Comparison of ENCODE assay signal across 25 cellular contexts in genomic region chr3:190697502-190697830, GRCh38.
DNase-seq lines count a peak whose midpoint lies in the region; ATAC-seq and TF ChIP-seq lines count a peak whose summit lies in the region.
"Had no signal": no experiment of that assay in that cellular context is flagged by ENCODE, and none has a peak within 500 bp of the region (broad histone marks: within the 10 kb centered on the region; RNA-seq: fewer than 3 reads in every experiment).

No MANE protein-coding gene starts in this region.

- intact Hi-C loops in CD14-positive monocyte (cut with micrococcal nuclease) (loop anchor here (5.0 to 10.0 kb wide), 3 partner anchors 180 to 473 kb away; partner anchors contain the start of gene IL1RAP (in 1 of the 2)), PC-3 (cut with micrococcal nuclease) (loop anchor here (1.0 to 5.0 kb wide), 4 partner anchors 183 to 736 kb away; partner anchors contain the start of gene IL1RAP)

- H3K9me3 Mint-ChIP-seq in CD14-positive monocyte, result peaks cover 0 to 6% (median 0%) of the 10 kb centered on the region in 7 donors
- H3K9me3 Mint-ChIP-seq: activated naive CD8-positive, alpha-beta T cell treated with anti-CD3 and anti-CD28 coated beads for 36 hours; CD8-positive, alpha-beta T cell; effector memory CD8-positive, alpha-beta T cell had no signal

- H3K27ac ChIP-seq in PC-3 (ENCODE audit: low read length) (no peak overlapping the region), coronary artery (no peak overlapping the region)

- no peak overlapping the region for H3K27ac Mint-ChIP-seq in CD14-positive monocyte
- H3K27ac Mint-ChIP-seq: activated naive CD8-positive, alpha-beta T cell treated with anti-CD3 and anti-CD28 coated beads for 36 hours; CD8-positive, alpha-beta T cell; effector memory CD8-positive, alpha-beta T cell; progenitor cell of endocrine pancreas had no signal

- H3K4me1 ChIP-seq in PC-3 (ENCODE audit: insufficient read depth, low read length), result peaks cover 19% of the 10 kb centered on the region
- peaks cover 26% of the 10 kb centered on the region for H3K4me1 ChIP-seq in skeletal muscle satellite cell (ENCODE audit: control insufficient read depth, insufficient read depth, low read length)

- no peaks in the 10 kb centered on the region for H4K20me1 ChIP-seq in PC-3 (ENCODE audit: low read length)

- no peaks in the 10 kb centered on the region for H3F3A ChIP-seq in PC-3 (ENCODE audit: low read length, unreplicated experiment)

- H3K4me3 ChIP-seq in PC-3 (ENCODE audit: low read length), result 0 out of 2 replicates have a peak overlapping the region, but pooled peaks have one; percentile 3
- no peak overlapping the region for H3K4me3 ChIP-seq in coronary artery
- H3K4me3 ChIP-seq in skeletal muscle satellite cell (ENCODE audit: low read length), result peak overlapping the region; percentile 25
- H3K4me3 ChIP-seq: left lung had no signal

- H3K9ac ChIP-seq in PC-3 (ENCODE audit: low read length), result no peak overlapping the region
- peak overlapping the region; percentile 42 for H3K9ac ChIP-seq in skeletal muscle satellite cell (ENCODE audit: low read depth, low read length)

- H3K27me3 Mint-ChIP-seq in CD14-positive monocyte (ENCODE audit: low read depth in 3 of 3), result peaks cover 0 to 2% (median 0%) of the 10 kb centered on the region in 3 donors
- H3K27me3 Mint-ChIP-seq: progenitor cell of endocrine pancreas had no signal

- H3K4me3 Mint-ChIP-seq in CD14-positive monocyte, result no peak overlapping the region
- H3K4me3 Mint-ChIP-seq: activated naive CD8-positive, alpha-beta T cell treated with anti-CD3 and anti-CD28 coated beads for 36 hours; CD8-positive, alpha-beta T cell; effector memory CD8-positive, alpha-beta T cell had no signal

- H3K36me3 Mint-ChIP-seq in CD14-positive monocyte, result no peaks in the 10 kb centered on the region
- H3K36me3 Mint-ChIP-seq: activated naive CD8-positive, alpha-beta T cell treated with anti-CD3 and anti-CD28 coated beads for 36 hours; CD8-positive, alpha-beta T cell had no signal

- H3K9me3 ChIP-seq in PC-3 (ENCODE audit: low read length) (no peaks in the 10 kb centered on the region), skeletal muscle satellite cell (replicated peaks; ENCODE audit: low read length) (no peaks in the 10 kb centered on the region)
- H3K9me3 ChIP-seq: left lung, upper lobe of left lung had no signal

- no peaks in the 10 kb centered on the region for H3K9me2 ChIP-seq in PC-3 (replicated peaks; ENCODE audit: low read length)

- POLR2A ChIA-PET in PC-3 (lab: Charles Lee; ENCODE audit: unreplicated experiment), result no interaction called here

- H3K79me2 ChIP-seq in PC-3 (ENCODE audit: low read length), result no peaks in the 10 kb centered on the region

- no peak for ATAC-seq in PC-3
- ATAC-seq in GM21360 (IDR thresholded peaks at IDR 0.05; ENCODE audit: unreplicated experiment), result no peak
- ATAC-seq: CD8-positive, alpha-beta T cell; effector memory CD8-positive, alpha-beta T cell had no signal

- BruUV-seq in PC-3 (replicated peaks; lab: Mats Ljungman, UMichigan), result no TSS peak

- CTCF ChIA-PET in PC-3 (lab: Charles Lee), result interaction anchor here (0.6 to 1.0 kb wide), 5 partner anchors 12 to 379 kb away, joined by 3 to 9 read pairs (median 4); partner anchors contain the start of gene IL1RAP

- TF ChIP-seq CTCF in CD14-positive monocyte (IDR thresholded peaks at IDR 0.05), result peak; percentile 52
- peak; percentile 24; the same call in 1 of the 2 replicates for TF ChIP-seq CTCF in PC-3 (conservative IDR thresholded peaks at IDR 0.05; ENCODE audit: low read depth, low read length)
- peak; percentile 16 for TF ChIP-seq CTCF in coronary artery (IDR thresholded peaks at IDR 0.05)

- peaks cover 4% of the 10 kb centered on the region for H3K4me1 Mint-ChIP-seq in CD14-positive monocyte
- H3K4me1 Mint-ChIP-seq: activated naive CD8-positive, alpha-beta T cell treated with anti-CD3 and anti-CD28 coated beads for 36 hours had no signal

- H3K4me2 ChIP-seq in PC-3 (ENCODE audit: low read length) (peak overlapping the region; percentile 23; the same call in 1 of the 2 replicates), skeletal muscle satellite cell (ENCODE audit: low read length) (peak overlapping the region; percentile 75)

- H3K36me3 ChIP-seq in PC-3 (ENCODE audit: low read depth, low read length) (no peaks in the 10 kb centered on the region), skeletal muscle satellite cell (ENCODE audit: insufficient read depth, low read length) (no peaks in the 10 kb centered on the region)
- H3K36me3 ChIP-seq: left lung, upper lobe of left lung had no signal

- H2AFZ ChIP-seq in PC-3 (ENCODE audit: low read length), result peak overlapping the region; percentile 10; the same call in 1 of the 2 replicates

- H3K27me3 ChIP-seq in PC-3 (ENCODE audit: low read length) (no peaks in the 10 kb centered on the region), skeletal muscle satellite cell (ENCODE audit: control insufficient read depth, insufficient read depth, low read length) (no peaks in the 10 kb centered on the region)
- H3K27me3 ChIP-seq: left lung, upper lobe of left lung had no signal

- DNase-seq in CD14-positive monocyte (ENCODE audit: low spot score) (no peak), PC-3 (no peak), coronary artery (ENCODE audit: low spot score) (no peak), COLO829 (ENCODE audit: low spot score) (no peak)
- no peak for DNase-seq in activated CD4-positive, CD25-positive, alpha-beta regulatory T cell treated with anti-CD3 and anti-CD28 coated beads, Interleukin-2, amount 50 U/mL, for 72 hours
- DNase-seq: activated CD4-positive, alpha-beta T cell treated with anti-CD3 and anti-CD28 coated beads for 48 hours; activated effector memory CD4-positive, alpha-beta T cell treated with Interleukin-2 at 50 U/mL for 16 hours; activated naive CD8-positive, alpha-beta T cell treated with anti-CD3 and anti-CD28 coated beads for 36 hours; CD8-positive, alpha-beta T cell; cortex of kidney; DMS 273 treated with DMSO at 0.1 percent for 48 hours; effector memory CD8-positive, alpha-beta T cell; islet precursor cell; left lung; NCI-H2029; NCI-H524 treated with DMSO at 0.1 percent for 48 hours; NK-92 treated with Interleukin-12 subunit alpha and Interleukin-12 subunit beta, amount 100 ng/mL, for 24 hours; SIG-M5; stimulated activated CD4-positive, alpha-beta T cell treated with anti-CD3 and anti-CD28 coated beads, Interleukin-15, amount 100 ng/mL, for 24 hours; stimulated activated CD4-positive, alpha-beta T cell treated with anti-CD3 and anti-CD28 coated beads, Interleukin-4, amount 100 ng/mL, for 4 hours; T-helper 9 cell; upper lobe of left lung had no signal
